In the genomic region with DNA sequence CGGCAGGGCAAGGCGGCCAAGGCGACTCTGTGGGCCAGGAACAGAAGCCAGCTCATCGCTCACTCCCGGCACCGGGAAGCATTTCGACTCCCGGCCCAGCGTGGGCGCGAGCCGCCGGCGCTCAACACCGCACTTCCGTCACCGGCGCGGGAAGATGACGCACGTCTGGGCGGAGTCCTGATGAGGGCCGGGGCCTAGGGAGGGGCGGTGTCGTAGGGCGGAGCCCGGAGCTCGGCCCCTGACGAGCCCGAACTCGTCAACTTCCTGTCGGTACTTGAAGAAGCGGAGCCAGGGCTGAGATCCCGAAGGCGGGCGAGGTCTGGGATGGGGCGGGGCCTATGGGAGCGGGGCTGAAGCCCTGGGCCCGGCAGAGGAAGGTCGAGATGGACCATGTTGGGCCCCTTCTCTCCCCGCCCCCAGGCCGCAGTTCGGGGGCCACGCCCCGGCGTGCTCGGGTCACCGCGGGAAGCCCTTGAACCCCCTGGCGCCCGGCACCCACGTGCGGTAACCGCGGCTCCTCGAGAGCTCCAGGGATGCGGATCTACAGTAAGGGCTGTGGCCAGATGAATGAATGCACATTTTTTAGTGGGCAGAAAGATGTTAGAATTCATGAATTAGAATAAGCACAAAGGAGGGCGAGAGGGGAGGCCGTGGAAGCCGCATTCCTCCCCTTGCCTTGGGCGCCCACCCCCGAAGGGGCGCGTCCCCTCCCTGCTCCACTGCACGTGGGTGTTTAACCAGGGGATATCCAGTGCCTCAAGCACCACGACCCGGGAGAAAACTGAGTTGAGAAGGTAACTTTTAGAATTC, we compare ENCODE assay signal across 8 cellular contexts. TPM values are rescaled to one million over a fixed set of nuclear protein-coding genes. Genes with fewer than 3 reads are reported as not detected.
DNase-seq lines count a peak whose midpoint lies in the region; ATAC-seq and TF ChIP-seq lines count a peak whose summit lies in the region.

TSS of gene RNASEH1 (minus strand) at position 129 of the 810 bp plus-strand sequence. CDS start at position 56, 73 bp downstream.

- no peak for TF ChIP-seq CTCF in activated B cell treated with CpG ODN at 0.5 μM for 24 hours (IDR thresholded peaks at IDR 0.05)
- TF ChIP-seq CTCF in smooth muscle cell (IDR thresholded peaks at IDR 0.05; ENCODE audit: borderline replicate concordance, insufficient read depth, poor library complexity, severe bottlenecking) = no peak

- intact Hi-C loops in activated B cell treated with CpG ODN at 0.5 μM for 24 hours (cut with micrococcal nuclease) = loop anchor here (1.0 kb wide), 5 partner anchors 17 to 181 kb away; partner anchors contain the start of genes ADI1, EIPR1 and RPS7

- peak; percentile 97 for ATAC-seq in HG03196 (IDR thresholded peaks at IDR 0.05; ENCODE audit: unreplicated experiment)
- ATAC-seq in activated B cell treated with CpG ODN at 0.5 μM for 24 hours (ENCODE audit: low read depth) = peak; percentile 95

- peak within 1 kb of the TSS; percentile 100 for H3K9ac ChIP-seq in smooth muscle cell (ENCODE audit: low read depth)

- H3K4me1 ChIP-seq in smooth muscle cell (ENCODE audit: low read depth) = peaks cover 6% of the 10 kb centered on the region

- H3K9me3 ChIP-seq in smooth muscle cell (replicated peaks; ENCODE audit: low read depth) = no peaks in the 10 kb centered on the region

- H2AFZ ChIP-seq in smooth muscle cell (ENCODE audit: low read depth) = peak within 1 kb of the TSS; percentile 96

- H3K27me3 ChIP-seq in smooth muscle cell (ENCODE audit: low read depth) = no peaks in the 10 kb centered on the region

- peak within 1 kb of the TSS; percentile 97 for H3K27ac Mint-ChIP-seq in activated B cell treated with CpG ODN at 0.5 μM for 24 hours

- CTCF ChIA-PET in activated B cell treated with CpG ODN at 0.5 μM for 24 hours (lab: Charles Lee) = interaction anchor here (0.6 kb wide), 1 partner anchor 18 kb away, joined by 3 read pairs; no protein-coding TSS in a partner anchor

- H3K36me3 Mint-ChIP-seq in activated B cell treated with CpG ODN at 0.5 μM for 24 hours (ENCODE audit: low read depth) = peaks cover 60% of the 10 kb centered on the region

- peaks cover 38% of the 10 kb centered on the region for H3K79me2 ChIP-seq in smooth muscle cell (ENCODE audit: low read depth)

- peak within 1 kb of the TSS; percentile 87 for H3K4me2 ChIP-seq in smooth muscle cell

- in situ Hi-C loops in GM18951 (cut with MboI; ENCODE audit: low sequenced_read_pairs, unreplicated experiment) = no loop called here

- DNase-seq in AG08395 (ENCODE audit: low spot score) = peak; percentile 100
- DNase-seq in NCI-H345 (lab: John Stamatoyannopoulos, UW) = peak; percentile 99
- DNase-seq in activated B cell treated with CpG ODN at 0.5 μM for 24 hours = peak; percentile 99
- peak; percentile 48 to 98 (median 95) for DNase-seq in caudate nucleus (lab: John Stamatoyannopoulos, UW)
- peak; percentile 100 for DNase-seq in iPS-NIHi7 (ENCODE audit: extremely low spot score)
- DNase-seq in smooth muscle cell (lab: John Stamatoyannopoulos, UW; ENCODE audit: unreplicated experiment) = peak; percentile 94

- H3K27ac ChIP-seq in caudate nucleus (ENCODE audit: low read depth, low read length) (peak within 1 kb of the TSS; percentile 65), smooth muscle cell (ENCODE audit: low read depth) (peak within 1 kb of the TSS; percentile 99)

- peak within 1 kb of the TSS; percentile 91 for H3K4me3 ChIP-seq in smooth muscle cell

- H3F3A ChIP-seq in smooth muscle cell (ENCODE audit: low read depth) = no peaks in the 10 kb centered on the region

- POLR2A ChIA-PET in activated B cell treated with CpG ODN at 0.5 μM for 24 hours (lab: Charles Lee) = interaction anchor here (0.8 to 4.7 kb wide), 17 partner anchors 13 to 336 kb away, joined by 3 to 128 read pairs (median 4); partner anchors contain the start of genes ADI1, EIPR1, RPS7 and TRAPPC12

- H3K36me3 ChIP-seq in smooth muscle cell (ENCODE audit: low read depth) = peaks cover 19% of the 10 kb centered on the region

- H3K9me3 Mint-ChIP-seq in activated B cell treated with CpG ODN at 0.5 μM for 24 hours = no peaks in the 10 kb centered on the region

- peaks cover 45% of the 10 kb centered on the region for H3K4me1 Mint-ChIP-seq in activated B cell treated with CpG ODN at 0.5 μM for 24 hours

- no peaks in the 10 kb centered on the region for H3K27me3 Mint-ChIP-seq in activated B cell treated with CpG ODN at 0.5 μM for 24 hours

- H4K20me1 ChIP-seq in smooth muscle cell (ENCODE audit: low read depth) = no peaks in the 10 kb centered on the region

- H3K4me3 Mint-ChIP-seq in activated B cell treated with CpG ODN at 0.5 μM for 24 hours = peak within 1 kb of the TSS; percentile 91

- TF ChIP-seq POLR2A in GM18951 (IDR thresholded peaks at IDR 0.05; ENCODE audit: extremely low read depth, insufficient read depth, insufficient read length) = peak; percentile 91

- under 1% methylated on average over 57 of the region's 67 CpGs for WGBS in smooth muscle cell (ENCODE audit: low lambda C conversion rate)

RNA-seq across cellular contexts. Expression of gene RNASEH1, which starts in this region (rescaled TPM):
- total RNA-seq in activated B cell treated with CpG ODN at 0.5 μM for 24 hours (27.4 and 28.5 TPM in 2 replicates), smooth muscle cell (18.3 and 22.0 TPM in 2 replicates)
- polyA plus RNA-seq in smooth muscle cell = 32.7 and 39.2 TPM in 2 replicates

Comparison
In these comparisons a context has a peak if more than half of its experiments do, and no peak if none do; other contexts are left out.
1. Peak in every context shown above with its lines: DNase-seq, ATAC-seq, H3K4me3 ChIP-seq and H3K27ac ChIP-seq.